Comparison of ENCODE assay signal across 19 cellular contexts in the genomic region with DNA sequence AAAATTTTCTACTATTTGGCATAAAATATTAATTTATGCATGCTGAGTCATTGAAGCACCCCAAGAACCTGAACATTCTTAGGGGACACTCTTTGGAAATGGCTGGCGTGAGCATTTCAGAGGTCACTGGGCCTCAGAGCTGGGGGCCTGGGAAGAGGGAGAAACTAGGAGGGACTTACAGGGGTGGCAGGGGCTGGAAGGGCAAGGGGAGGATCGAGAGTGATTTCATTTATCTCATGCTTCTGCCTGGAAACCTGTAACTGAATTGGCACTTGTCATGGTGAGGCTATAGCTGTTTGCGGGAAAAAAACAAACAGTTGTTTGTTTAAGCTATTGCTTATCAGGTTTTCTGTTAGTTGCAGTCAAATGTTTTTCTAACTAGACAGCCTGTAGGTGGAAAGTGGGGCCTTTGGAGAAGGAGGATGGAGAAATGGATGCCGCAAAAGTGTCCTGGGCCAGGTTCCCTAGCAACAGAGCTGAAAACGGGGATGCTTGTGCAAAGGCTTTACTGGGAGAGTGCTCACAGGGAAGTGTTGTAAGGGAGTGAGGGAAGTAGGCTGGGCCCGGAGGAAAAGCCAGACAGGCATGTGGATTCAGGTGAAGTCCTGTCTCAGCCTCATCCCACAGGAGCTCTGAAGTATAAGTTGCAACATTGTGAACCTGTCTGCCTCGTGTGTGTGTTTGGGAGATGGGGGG. TPM values are rescaled to one million over a fixed set of nuclear protein-coding genes. Genes with fewer than 3 reads are reported as not detected.
"Had no signal": no experiment of that assay in that cellular context is flagged by ENCODE, and none has a peak within 500 bp of the region (broad histone marks: within the 10 kb centered on the region; RNA-seq: fewer than 3 reads in every experiment).

No MANE protein-coding gene starts in this region.

- H3K27ac ChIP-seq: psoas muscle, testis, WERI-Rb-1 had no signal

- H3K4me3 ChIP-seq: psoas muscle, testis had no signal

- ATAC-seq: activated CD4-positive, alpha-beta T cell treated with anti-CD3 and anti-CD28 coated beads for 36 hours; activated CD8-positive, alpha-beta T cell treated with anti-CD3 and anti-CD28 coated beads for 36 hours; activated T-cell treated with anti-CD3 and anti-CD28 coated beads, Interleukin-2, amount 50 U/mL, for 4 hours; psoas muscle; sciatic nerve; stimulated activated naive CD8-positive, alpha-beta T cell treated with anti-CD3 and anti-CD28 coated beads, Interleukin-15, amount 100 ng/mL, for 72 hours had no signal

- H3K4me1 ChIP-seq: psoas muscle, testis had no signal

- FAIRE-seq: astrocyte, bronchial epithelial cell, keratinocyte had no signal

- DNase-seq: activated CD4-positive, alpha-beta T cell treated with anti-CD3 and anti-CD28 coated beads for 36 hours; activated CD8-positive, alpha-beta T cell treated with anti-CD3 and anti-CD28 coated beads for 36 hours; activated effector memory CD4-positive, alpha-beta T cell treated with Interleukin-2 at 50 U/mL for 16 hours; activated naive CD4-positive, alpha-beta T cell treated with anti-CD3 and anti-CD28 coated beads, Interleukin-2, amount 50 U/mL, for 16 hours; activated T-cell treated with anti-CD3 and anti-CD28 coated beads, Interleukin-2, amount 50 U/mL, for 4 hours; effector memory CD4-positive, alpha-beta T cell; foreskin melanocyte; psoas muscle; stimulated activated naive CD8-positive, alpha-beta T cell treated with anti-CD3 and anti-CD28 coated beads, Interleukin-15, amount 100 ng/mL, for 72 hours; testis; WERI-Rb-1 had no signal

- H3K9me3 ChIP-seq: psoas muscle, testis had no signal

- H3K27me3 ChIP-seq: testis had no signal

- H3K36me3 ChIP-seq: WERI-Rb-1 had no signal

RNA-seq across cellular contexts. Expression of a gene that starts 43.6 kb away (rescaled TPM):
- total RNA-seq: activated CD4-positive, alpha-beta T cell treated with anti-CD3 and anti-CD28 coated beads for 36 hours; activated CD8-positive, alpha-beta T cell treated with anti-CD3 and anti-CD28 coated beads for 36 hours; activated T-cell treated with anti-CD3 and anti-CD28 coated beads, Interleukin-2, amount 50 U/mL, for 4 hours; cerebellum; fibroblast of lung; mesenteric fat pad; omental fat pad; psoas muscle; sciatic nerve had no signal
- polyA plus RNA-seq: fibroblast of lung, psoas muscle had no signal
